14 cellular contexts compared by ENCODE assay signal in the genomic region with DNA sequence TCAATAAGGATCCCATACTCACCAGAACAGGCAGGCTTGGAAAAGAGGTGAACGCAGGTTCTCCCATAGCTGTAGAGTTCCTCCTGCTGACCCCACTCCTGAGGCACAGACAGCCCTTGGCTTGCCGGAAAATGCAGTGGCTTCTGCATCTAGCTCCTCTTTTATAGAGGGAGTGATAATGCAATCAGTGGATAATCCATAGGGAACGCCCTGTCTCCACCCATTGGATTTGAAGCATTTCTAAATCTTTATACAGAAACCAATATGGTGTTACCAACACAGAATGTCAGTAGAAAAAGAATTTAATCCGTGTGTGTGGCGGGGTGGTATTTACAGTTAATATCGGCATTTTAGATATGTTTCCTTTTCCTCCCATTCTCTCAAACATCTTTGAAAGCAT. TPM values are rescaled to one million over a fixed set of nuclear protein-coding genes. Genes with fewer than 3 reads are reported as not detected.
"Had no signal": no experiment of that assay in that cellular context is flagged by ENCODE, and none has a peak within 500 bp of the region (broad histone marks: within the 10 kb centered on the region; RNA-seq: fewer than 3 reads in every experiment).

A gene (minus strand): TSS at position 101 of the 400 bp plus-strand sequence. CDS start 34 bp downstream, at position 67.

RNA-seq across cellular contexts. Expression of the gene that starts here (rescaled TPM):
- total RNA-seq: activated B cell treated with CpG ODN at 0.5 μM for 24 hours; activated CD4-positive, alpha-beta memory T cell treated with anti-CD3 and anti-CD28 coated beads for 36 hours; activated CD4-positive, alpha-beta memory T cell treated with anti-CD3 and anti-CD28 coated beads, Interleukin-2, amount 10 ng/mL, durations not matched to agents 7 days and 5 days; activated CD4-positive, alpha-beta T cell treated with anti-CD3 and anti-CD28 coated beads for 36 hours; activated CD4-positive, alpha-beta T cell treated with anti-CD3 and anti-CD28 coated beads, Interleukin-2, amount 10 ng/mL, durations not matched to agents 24 days and 14 days; activated CD4-positive, alpha-beta T cell treated with anti-CD3 and anti-CD28 coated beads, Interleukin-2, amount 10 ng/mL, durations not matched to agents 7 days and 5 days; activated CD8-positive, alpha-beta memory T cell treated with anti-CD3 and anti-CD28 coated beads for 36 hours; activated CD8-positive, alpha-beta memory T cell treated with anti-CD3 and anti-CD28 coated beads, Interleukin-2, amount 10 ng/mL, durations not matched to agents 7 days and 5 days; activated CD8-positive, alpha-beta T cell treated with anti-CD3 and anti-CD28 coated beads for 36 hours; activated CD8-positive, alpha-beta T cell treated with anti-CD3 and anti-CD28 coated beads, Interleukin-2, amount 10 ng/mL, durations not matched to agents 7 days and 5 days; T-helper 1 cell treated with Interleukin-12 subunit alpha and Interleukin-12 subunit beta and Interleukin-4 antibody, amounts not matched to agents 30 ng/mL and 1 ng/mL, for 36 hours; T-helper 17 cell; T-helper 2 cell treated with Interferon-gamma antibody and Interleukin-4, amounts not matched to agents 100 ng/mL and 5 ng/mL, for 36 hours; WTC11 had no signal
